In genomic region chr4:147596377-147596776, GRCh38 we compare ENCODE assay signal across 13 cellular contexts. TPM values are rescaled to one million over a fixed set of nuclear protein-coding genes. Genes with fewer than 3 reads are reported as not detected.
DNase-seq lines count a peak whose midpoint lies in the region; ATAC-seq and TF ChIP-seq lines count a peak whose summit lies in the region.
"Had no signal": no experiment of that assay in that cellular context is flagged by ENCODE, and none has a peak within 500 bp of the region (broad histone marks: within the 10 kb centered on the region; RNA-seq: fewer than 3 reads in every experiment).

No MANE protein-coding gene starts in this region.

- H3K27me3 ChIP-seq in BE2C (no peaks in the 10 kb centered on the region), RWPE2 (ENCODE audit: insufficient read depth, poor library complexity, severe bottlenecking) (no peaks in the 10 kb centered on the region), fibroblast of lung (ENCODE audit: control insufficient read depth, insufficient read depth, low read length) (no peaks in the 10 kb centered on the region)
- H3K27me3 ChIP-seq: BLaER1, upper lobe of right lung had no signal

- no peak overlapping the region for H3K4me2 ChIP-seq in fibroblast of lung (ENCODE audit: extremely low read depth, insufficient read depth, low read length)
- H3K4me2 ChIP-seq: BLaER1 had no signal

- H3K27ac Mint-ChIP-seq in T-helper 17 cell: no peak overlapping the region
- H3K27ac Mint-ChIP-seq: H9 had no signal

- H3K9me3 ChIP-seq in BE2C (no peaks in the 10 kb centered on the region), RWPE2 (ENCODE audit: severe bottlenecking) (no peaks in the 10 kb centered on the region), fibroblast of lung (ENCODE audit: control insufficient read depth, insufficient read depth, low read depth, low read length) (no peaks in the 10 kb centered on the region), T-helper 17 cell (ENCODE audit: control insufficient read depth, low read length, poor library complexity, severe bottlenecking) (no peaks in the 10 kb centered on the region)
- H3K9me3 ChIP-seq: BLaER1, upper lobe of right lung had no signal

- H4K20me1 ChIP-seq in fibroblast of lung (ENCODE audit: control insufficient read depth, extremely low read depth, insufficient read depth, low read length): no peaks in the 10 kb centered on the region
- H4K20me1 ChIP-seq: BLaER1 had no signal

- no peak overlapping the region for H3K4me3 ChIP-seq in BE2C (ENCODE audit: low read depth, low read length)
- no peak overlapping the region for H3K4me3 ChIP-seq in RWPE2 (ENCODE audit: severe bottlenecking)
- H3K4me3 ChIP-seq in fibroblast of lung (replicated peaks in 1 of 4; ENCODE audit: control extremely low read depth in 1 of 4, insufficient read depth in 1 of 4, low read depth in 3 of 4, low read length in 4 of 4): no peak overlapping the region
- H3K4me3 ChIP-seq: BLaER1, upper lobe of right lung had no signal

- TF ChIP-seq CTCF in BE2C (IDR thresholded peaks at IDR 0.05; ENCODE audit: low read depth, low read length) (0 out of 2 replicates have a peak, but pooled peaks have one; percentile 10), RWPE2 (IDR thresholded peaks at IDR 0.05; ENCODE audit: poor library complexity, severe bottlenecking) (peak; percentile 32), fibroblast of lung (conservative IDR thresholded peaks at IDR 0.05 in 1 of 2, IDR thresholded peaks at IDR 0.05 in 1 of 2; ENCODE audit: low read depth in 1 of 2, low read length in 2 of 2) (peak; percentile 10 to 14)

- H3K4me1 ChIP-seq in BE2C: peaks cover 11% of the 10 kb centered on the region
- peaks cover 23% of the 10 kb centered on the region for H3K4me1 ChIP-seq in RWPE2 (ENCODE audit: insufficient read depth, poor library complexity, severe bottlenecking)
- H3K4me1 ChIP-seq in fibroblast of lung (ENCODE audit: control insufficient read depth, extremely low read depth, insufficient read depth, low read length): peaks cover 15% of the 10 kb centered on the region
- H3K4me1 ChIP-seq: BLaER1, upper lobe of right lung had no signal

- H3K27ac ChIP-seq in RWPE2 (ENCODE audit: poor library complexity, severe bottlenecking) (peak overlapping the region; percentile 38), fibroblast of lung (ENCODE audit: insufficient read depth, low read length) (no peak overlapping the region)
- H3K27ac ChIP-seq: BLaER1, upper lobe of right lung had no signal

- H3K9ac ChIP-seq in fibroblast of lung (ENCODE audit: insufficient read depth, low read length): no peak overlapping the region
- H3K9ac ChIP-seq: BLaER1 had no signal

- H3K4me1 Mint-ChIP-seq in T-helper 17 cell: peaks cover 7% of the 10 kb centered on the region

- no peak overlapping the region for H3K4me3 Mint-ChIP-seq in T-helper 17 cell
- H3K4me3 Mint-ChIP-seq: H9 had no signal

- no peaks in the 10 kb centered on the region for H3K79me2 ChIP-seq in fibroblast of lung (ENCODE audit: control insufficient read depth, insufficient read depth, low read length)

- peak; percentile 53 for ATAC-seq in RWPE2 (ENCODE audit: low read depth)
- no peak for ATAC-seq in T-helper 17 cell

- H2AFZ ChIP-seq in fibroblast of lung (ENCODE audit: low read length): no peak overlapping the region

- DNase-seq in BE2C (no peak), HCEC 1CT (peak; percentile 25), RWPE2 (ENCODE audit: low spot score) (no peak), fibroblast of lung (ENCODE audit: low read depth in 2 of 2) (peak in 1 of 2 donors; percentile 39), hypothalamus (lab: John Stamatoyannopoulos, UW) (no peak), DMS79 treated with DMSO at 0.1 percent for 48 hours (lab: John Stamatoyannopoulos, UW) (no peak), T-helper 17 cell (no peak)
- no peak for DNase-seq in activated CD4-positive, CD25-positive, alpha-beta regulatory T cell treated with anti-CD3 and anti-CD28 coated beads, Interleukin-2, amount 50 U/mL, for 72 hours
- DNase-seq: H9, NCI-H1048, NCI-H774, upper lobe of right lung had no signal

- H3K36me3 ChIP-seq in BE2C (no peaks in the 10 kb centered on the region), RWPE2 (ENCODE audit: low read depth) (no peaks in the 10 kb centered on the region), fibroblast of lung (ENCODE audit: control insufficient read depth, insufficient read depth, low read length) (no peaks in the 10 kb centered on the region)
- H3K36me3 ChIP-seq: BLaER1, upper lobe of right lung had no signal

- no peaks in the 10 kb centered on the region for H3K36me3 Mint-ChIP-seq in T-helper 17 cell (ENCODE audit: low read depth)

- H3K27me3 Mint-ChIP-seq in T-helper 17 cell: peaks cover 15% of the 10 kb centered on the region

RNA-seq across cellular contexts. Expression of gene TMEM184C, which starts 20.8 kb away (rescaled TPM):
- polyA plus RNA-seq in BE2C (2012; ENCODE audit: insufficient read depth, insufficient read length, low read depth): 30.4 TPM
- total RNA-seq in fibroblast of lung: 32.6 and 34.3 TPM in 2 replicates
- polyA plus RNA-seq in fibroblast of lung: 23.7 and 30.6 TPM in 2 replicates
- polyA plus RNA-seq in fibroblast of lung (2012): 20.5 and 24.8 TPM in 2 replicates
- 13.6 and 21.0 TPM in 2 replicates for polyA minus RNA-seq in fibroblast of lung (ENCODE audit: low replicate concordance)
- 10 to 100 TPM; 14.2 to 18.0 TPM for total RNA-seq in T-helper 17 cell
